In the genomic region with DNA sequence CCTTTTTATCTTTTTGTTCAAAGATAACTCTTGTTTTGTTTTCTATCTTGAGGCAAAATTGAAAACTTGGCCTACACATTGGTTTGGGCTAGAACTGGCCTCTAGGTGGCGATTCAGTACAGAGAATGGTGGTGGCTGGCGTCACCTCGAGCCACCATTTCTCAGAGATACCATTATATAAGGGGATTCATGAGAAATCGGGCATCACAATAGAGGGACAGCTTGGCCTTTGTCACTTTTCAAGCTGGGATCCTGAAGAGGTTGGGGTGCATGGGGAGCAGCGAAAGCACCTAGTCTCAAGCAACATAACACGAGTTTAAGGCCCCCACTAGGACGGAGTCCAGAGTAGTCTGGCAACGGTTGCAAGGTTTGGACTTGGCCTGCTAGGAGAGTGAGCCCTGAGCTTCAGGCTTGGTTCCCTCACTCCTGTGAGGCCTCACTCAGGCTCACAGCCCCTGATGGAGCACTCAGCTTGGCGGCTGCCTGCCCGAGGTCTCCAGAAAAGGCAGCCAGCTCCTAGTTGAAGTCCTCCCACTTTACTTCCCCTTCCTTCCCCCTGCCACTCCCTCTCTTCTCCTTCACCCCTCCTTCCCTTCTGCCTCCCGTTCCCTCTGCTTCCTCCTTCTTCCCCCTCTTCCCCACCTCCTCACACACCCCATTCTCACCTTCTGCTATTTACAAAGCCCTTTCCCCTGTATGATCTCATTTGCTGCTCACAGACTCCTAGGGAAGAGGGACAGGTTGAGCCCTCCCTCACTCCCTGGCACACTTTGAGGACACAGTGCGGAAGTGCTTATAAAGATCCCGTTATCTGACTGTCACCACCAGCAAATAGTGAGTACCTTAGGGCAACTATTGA, we compare ENCODE assay signal across 9 cellular contexts.
DNase-seq lines count a peak whose midpoint lies in the region; TF ChIP-seq lines count a peak whose summit lies in the region.
"Had no signal": no experiment of that assay in that cellular context is flagged by ENCODE, and none has a peak within 500 bp of the region (broad histone marks: within the 10 kb centered on the region; RNA-seq: fewer than 3 reads in every experiment).

No MANE protein-coding gene starts in this region.

- H3K27ac ChIP-seq in GM23248 = peak overlapping the region; percentile 55
- peak overlapping the region; percentile 53 for H3K27ac ChIP-seq in SK-N-MC

- TF ChIP-seq CTCF in glutamatergic neuron (IDR thresholded peaks at IDR 0.05; ENCODE audit: partially characterized antibody, unreplicated experiment) = peak; percentile 82

- no peaks in the 10 kb centered on the region for H3K36me3 ChIP-seq in GM23248 (ENCODE audit: low read depth)
- H3K36me3 ChIP-seq in MG63 = no peaks in the 10 kb centered on the region
- no peaks in the 10 kb centered on the region for H3K36me3 ChIP-seq in SK-N-MC (ENCODE audit: insufficient read depth, low read length)

- peak; percentile 65 for DNase-seq in EL
- peak; percentile 87 for DNase-seq in GM23248
- peak; percentile 57 for DNase-seq in MG63
- DNase-seq in SK-N-MC (ENCODE audit: low read depth, low spot score) = no peak
- DNase-seq in activated naive CD8-positive, alpha-beta T cell treated with anti-CD3 and anti-CD28 coated beads for 36 hours = peak; percentile 38
- DNase-seq in glutamatergic neuron = peak; percentile 66
- DNase-seq in pons (ENCODE audit: low spot score) = peak; percentile 81
- no peak for DNase-seq in cerebellar nuclear complex (lab: John Stamatoyannopoulos, UW)

- no peaks in the 10 kb centered on the region for H3K27me3 Mint-ChIP-seq in activated naive CD8-positive, alpha-beta T cell treated with anti-CD3 and anti-CD28 coated beads for 36 hours
- H3K27me3 Mint-ChIP-seq in glutamatergic neuron (ENCODE audit: unreplicated experiment) = no peaks in the 10 kb centered on the region

- peaks cover 23% of the 10 kb centered on the region for H3F3A ChIP-seq in GM23248 (ENCODE audit: insufficient read depth)

- no peaks in the 10 kb centered on the region for H4K20me1 ChIP-seq in GM23248 (ENCODE audit: insufficient read depth)

- H3K4me2 ChIP-seq in GM23248 (ENCODE audit: unreplicated experiment) = peak overlapping the region; percentile 30

- H3K36me3 Mint-ChIP-seq in activated naive CD8-positive, alpha-beta T cell treated with anti-CD3 and anti-CD28 coated beads for 36 hours = peaks cover 2% of the 10 kb centered on the region
- H3K36me3 Mint-ChIP-seq in glutamatergic neuron (ENCODE audit: unreplicated experiment) = no peaks in the 10 kb centered on the region

- H3K9ac ChIP-seq in GM23248 (peak overlapping the region; percentile 16; the same call in 1 of the 2 replicates), SK-N-MC (ENCODE audit: insufficient read length) (no peak overlapping the region)

- peak overlapping the region; percentile 86 for H2AFZ ChIP-seq in GM23248

- H3K9me3 Mint-ChIP-seq in activated naive CD8-positive, alpha-beta T cell treated with anti-CD3 and anti-CD28 coated beads for 36 hours = no peaks in the 10 kb centered on the region
- peaks cover 2% of the 10 kb centered on the region for H3K9me3 Mint-ChIP-seq in glutamatergic neuron (ENCODE audit: unreplicated experiment)

- in situ Hi-C loops in GM23248 (cut with MboI) = loop anchor here (10.0 to 25.0 kb wide), 2 partner anchors 544 to 796 kb away; a partner anchor contains a TSS

- peaks cover 5% of the 10 kb centered on the region for H3K4me1 Mint-ChIP-seq in activated naive CD8-positive, alpha-beta T cell treated with anti-CD3 and anti-CD28 coated beads for 36 hours
- H3K4me1 Mint-ChIP-seq in glutamatergic neuron (ENCODE audit: low read depth, unreplicated experiment) = peaks cover 5% of the 10 kb centered on the region

- WGBS in GM23248 (ENCODE audit: low coverage in 1 of 2, low lambda C conversion rate in 2 of 2, missing lambda C conversion rate in 2 of 2), 2 experiments = 25 to 27% methylated on average over 12 to 13 of the region's 13 CpGs

- no peak overlapping the region for H3K27ac Mint-ChIP-seq in activated naive CD8-positive, alpha-beta T cell treated with anti-CD3 and anti-CD28 coated beads for 36 hours
- no peak overlapping the region for H3K27ac Mint-ChIP-seq in glutamatergic neuron (ENCODE audit: unreplicated experiment)

- H3K4me1 ChIP-seq in GM23248 (ENCODE audit: insufficient read depth) = peaks cover 28% of the 10 kb centered on the region

- H3K27me3 ChIP-seq in GM23248 (replicated peaks; ENCODE audit: insufficient read depth) = no peaks in the 10 kb centered on the region
- H3K27me3 ChIP-seq in MG63 = no peaks in the 10 kb centered on the region

- H3K79me2 ChIP-seq in GM23248 (ENCODE audit: insufficient read depth) = no peaks in the 10 kb centered on the region

- H3K4me3 Mint-ChIP-seq in activated naive CD8-positive, alpha-beta T cell treated with anti-CD3 and anti-CD28 coated beads for 36 hours = no peak overlapping the region
- no peak overlapping the region for H3K4me3 Mint-ChIP-seq in glutamatergic neuron (ENCODE audit: unreplicated experiment)

- H3K9me3 ChIP-seq in GM23248 (ENCODE audit: low read depth) (no peaks in the 10 kb centered on the region), MG63 (no peaks in the 10 kb centered on the region), SK-N-MC (ENCODE audit: low read depth, low read length) (no peaks in the 10 kb centered on the region)

- H3K4me3 ChIP-seq in GM23248 (no peak overlapping the region), MG63 (no peak overlapping the region), SK-N-MC (peak overlapping the region; percentile 30)
- H3K4me3 ChIP-seq: skin epidermis had no signal

- H3K9me2 ChIP-seq in GM23248 (ENCODE audit: insufficient read depth) = no peaks in the 10 kb centered on the region

Comparison
In these comparisons a context has a peak if more than half of its experiments do, and no peak if none do; other contexts are left out.
1. DNase-seq: peak in EL (single experiment), GM23248 (single experiment), MG63 (single experiment), activated naive CD8-positive, alpha-beta T cell treated with anti-CD3 and anti-CD28 coated beads for 36 hours (single experiment), glutamatergic neuron (single experiment) and pons (single experiment); none in SK-N-MC (single experiment) and cerebellar nuclear complex (0 of 2).